Comparison of ENCODE assay signal across 14 cellular contexts in the genomic region with DNA sequence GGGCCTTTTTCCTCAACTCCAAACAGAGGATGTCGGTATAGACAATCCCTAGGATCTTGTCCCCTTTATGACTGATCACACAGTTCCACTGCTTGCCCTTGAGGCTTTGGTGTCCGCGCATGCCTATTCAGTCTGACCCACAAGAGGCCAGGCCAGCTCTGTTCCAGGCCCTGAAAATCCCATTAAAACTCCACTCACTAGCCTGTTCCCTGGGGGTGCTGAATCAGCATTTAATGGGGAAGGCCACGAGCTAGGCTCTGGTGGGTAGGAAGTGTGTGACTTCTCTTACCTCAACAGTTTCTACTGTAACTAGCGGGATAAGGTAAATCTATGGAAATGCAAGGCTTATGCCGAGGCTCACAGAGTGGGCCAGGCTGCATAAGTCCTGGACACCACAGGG.
"Had no signal": no experiment of that assay in that cellular context is flagged by ENCODE, and none has a peak within 500 bp of the region (broad histone marks: within the 10 kb centered on the region; RNA-seq: fewer than 3 reads in every experiment).

No MANE protein-coding gene starts in this region.

- H3K27ac Mint-ChIP-seq: progenitor cell of endocrine pancreas had no signal

- H3K9me3 ChIP-seq: right atrium auricular region, testis, upper lobe of left lung had no signal

- ATAC-seq: natural killer cell treated with Interleukin-12 subunit alpha and Interleukin-12 subunit beta and Interleukin-15 and Interleukin-18, amount 100 ng/mL, for 72 hours had no signal

- H3K36me3 Mint-ChIP-seq: natural killer cell treated with Interleukin-12 subunit alpha and Interleukin-12 subunit beta and Interleukin-15 and Interleukin-18, amount 100 ng/mL, for 72 hours had no signal

- H3K9me3 Mint-ChIP-seq: natural killer cell treated with Interleukin-12 subunit alpha and Interleukin-12 subunit beta and Interleukin-15 and Interleukin-18, amount 100 ng/mL, for 72 hours had no signal

- H3K4me1 ChIP-seq: testis had no signal

- H3K4me3 ChIP-seq: right atrium auricular region, testis, upper lobe of left lung had no signal

- H3K27me3 Mint-ChIP-seq: natural killer cell treated with Interleukin-12 subunit alpha and Interleukin-12 subunit beta and Interleukin-15 and Interleukin-18, amount 100 ng/mL, for 72 hours; progenitor cell of endocrine pancreas had no signal

- H3K27me3 ChIP-seq: right atrium auricular region, testis, upper lobe of left lung had no signal

- DNase-seq: activated effector memory CD4-positive, alpha-beta T cell treated with Interleukin-2 at 50 U/mL for 16 hours; aorta; cortex of kidney; effector CD8-positive, alpha-beta T cell; foreskin fibroblast; hippocampal formation; stimulated activated CD4-positive, alpha-beta T cell treated with anti-CD3 and anti-CD28 coated beads, Interleukin-4, amount 100 ng/mL, for 24 hours; stimulated activated naive CD4-positive, alpha-beta T cell treated with Interleukin-2 at 50 U/mL for 16 hours; testis; upper lobe of left lung had no signal

- H3K36me3 ChIP-seq: right atrium auricular region, upper lobe of left lung had no signal

- H3K27ac ChIP-seq: right atrium auricular region, testis, upper lobe of left lung had no signal

- H3K4me3 Mint-ChIP-seq: natural killer cell treated with Interleukin-12 subunit alpha and Interleukin-12 subunit beta and Interleukin-15 and Interleukin-18, amount 100 ng/mL, for 72 hours had no signal

- FAIRE-seq: endothelial cell of umbilical vein had no signal
